ENCODE assay signal across 10 cellular contexts in the genomic region with DNA sequence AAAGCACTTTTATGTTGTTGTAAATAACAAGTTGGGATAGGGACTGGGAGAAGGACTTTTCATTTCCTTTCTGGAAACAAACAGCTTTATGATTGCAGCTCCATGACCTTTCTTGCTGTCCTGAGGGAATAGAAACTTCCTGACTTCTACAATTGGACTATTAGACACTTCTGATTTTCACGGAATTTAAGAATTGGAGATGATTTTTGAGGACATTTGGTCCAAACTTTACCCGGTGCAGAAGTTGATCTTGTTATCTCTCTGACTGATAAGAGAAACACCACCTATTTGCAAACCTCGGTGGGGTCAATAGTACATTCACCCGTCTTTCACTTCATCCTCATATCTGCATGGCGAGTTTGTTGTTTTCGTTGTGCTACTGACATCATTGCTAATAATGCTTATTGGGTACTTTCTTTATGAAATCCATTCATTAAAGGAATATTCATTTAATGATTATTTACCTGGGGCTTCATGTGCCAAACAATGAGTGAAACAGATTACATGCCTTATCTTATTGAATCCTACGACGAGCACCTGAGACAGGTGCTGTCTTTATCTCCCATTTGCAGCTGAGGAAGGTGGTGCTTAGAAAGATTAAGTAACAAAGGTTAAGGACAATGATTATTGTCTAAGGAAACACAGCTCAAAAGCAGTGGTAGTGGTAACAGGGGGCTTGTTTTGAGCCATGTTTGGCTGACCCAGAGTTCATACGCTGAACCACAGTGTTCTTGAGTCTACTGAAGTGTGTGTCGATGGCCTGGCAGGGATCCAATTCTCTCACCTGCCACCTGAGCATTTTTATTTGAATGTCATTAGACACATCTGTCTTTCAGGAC.
A peak's percentile ranks its signal among the peaks of the same experiment; 100 is the strongest.
DNase-seq lines count a peak whose midpoint lies in the region; ATAC-seq and TF ChIP-seq lines count a peak whose summit lies in the region.
"Had no signal": no experiment of that assay in that cellular context is flagged by ENCODE, and none has a peak within 500 bp of the region (broad histone marks: within the 10 kb centered on the region; RNA-seq: fewer than 3 reads in every experiment).

No MANE protein-coding gene starts in this region.

- H3K4me3 ChIP-seq in SK-N-MC (peak overlapping the region; percentile 44), SK-N-SH (ENCODE audit: low read depth in 2 of 2, low read length in 1 of 2) (no peak overlapping the region)

- H3K79me2 ChIP-seq in SK-N-SH (ENCODE audit: insufficient read depth) = no peaks in the 10 kb centered on the region

- H3F3A ChIP-seq in SK-N-SH (replicated peaks; ENCODE audit: insufficient read depth) = peaks cover 4% of the 10 kb centered on the region

- ATAC-seq in HG03139 (IDR thresholded peaks at IDR 0.05; ENCODE audit: unreplicated experiment) (no peak), HG03457 (IDR thresholded peaks at IDR 0.05; ENCODE audit: unreplicated experiment) (no peak)

- peaks cover 4% of the 10 kb centered on the region; the same call in 1 of the 2 replicates for H3K9me3 ChIP-seq in SK-N-MC (ENCODE audit: low read depth, low read length)
- H3K9me3 ChIP-seq in SK-N-SH = no peaks in the 10 kb centered on the region; the same call in 1 of the 2 replicates

- peaks cover 2 to 15% of the 10 kb centered on the region in 2 experiments for H3K4me1 ChIP-seq in SK-N-SH (ENCODE audit: control insufficient read depth in 1 of 2, insufficient read depth in 2 of 2, low read depth in 1 of 2, low read length in 1 of 2)

- H3K4me2 ChIP-seq in SK-N-SH = no peak overlapping the region

- no peaks in the 10 kb centered on the region for H4K20me1 ChIP-seq in SK-N-SH (ENCODE audit: insufficient read depth)

- H3K9ac ChIP-seq in SK-N-MC (ENCODE audit: insufficient read length) (no peak overlapping the region), SK-N-SH (no peak overlapping the region)

- no peak overlapping the region for H2AFZ ChIP-seq in SK-N-SH (ENCODE audit: low read depth)

- 56% methylated on average over 10 of the region's 10 CpGs for WGBS in SK-N-SH (ENCODE audit: low lambda C conversion rate)

- H3K27me3 ChIP-seq in layer of hippocampus (ENCODE audit: control insufficient read depth, insufficient read depth, low read length) (no peaks in the 10 kb centered on the region), SK-N-SH (ENCODE audit: insufficient read depth) (no peaks in the 10 kb centered on the region; the same call in 1 of the 2 replicates)

- DNase-seq in NCI-H1417 treated with DMSO at 0.1 percent for 48 hours (lab: John Stamatoyannopoulos, UW) (peak; percentile 40), SK-N-MC (ENCODE audit: low read depth, low spot score) (no peak), substantia nigra (lab: John Stamatoyannopoulos, UW) (peak in 3 of 49 donors; percentile 2 to 37 (median 28)), GM20000 (ENCODE audit: low spot score) (no peak), SK-N-SH (no peak)
- DNase-seq: effector CD8-positive, alpha-beta T cell; T-helper 9 cell had no signal

- CTCF ChIA-PET in SK-N-SH (lab: Yijun Ruan, JAX) = interaction anchor here (0.6 to 8.0 kb wide), 12 partner anchors 13 to 466 kb away, joined by 3 to 185 read pairs (median 5); no protein-coding TSS in a partner anchor

- no peak for TF ChIP-seq CTCF in GM20000 (IDR thresholded peaks at IDR 0.05; ENCODE audit: extremely low read depth, missing control alignments)
- no peak for TF ChIP-seq CTCF in SK-N-SH (IDR thresholded peaks at IDR 0.05)

- no peaks in the 10 kb centered on the region for H3K9me2 ChIP-seq in SK-N-SH

- TF ChIP-seq EP300 in SK-N-SH (IDR thresholded peaks at IDR 0.05; ENCODE audit: borderline replicate concordance in 1 of 2, low read depth in 1 of 2, low read length in 1 of 2) = no peak

- TF ChIP-seq RAD21 in SK-N-SH (IDR thresholded peaks at IDR 0.05; ENCODE audit: low read length) = no peak

- POLR2A ChIA-PET in SK-N-SH (lab: Yijun Ruan, JAX) = no interaction called here

- H3K36me3 ChIP-seq in SK-N-MC (ENCODE audit: insufficient read depth, low read length) = 0 out of 2 replicates have a peak, but pooled peaks cover 4% of the 10 kb centered on the region
- H3K36me3 ChIP-seq in SK-N-SH (replicated peaks in 1 of 2; ENCODE audit: control insufficient read depth in 1 of 2, insufficient read depth in 2 of 2, low read length in 1 of 2) = no peaks in the 10 kb centered on the region

- peak overlapping the region; percentile 33; the same call in 1 of the 2 replicates for H3K27ac ChIP-seq in SK-N-MC
- peak overlapping the region; percentile 89 for H3K27ac ChIP-seq in layer of hippocampus (ENCODE audit: low read depth, low read length)
- H3K27ac ChIP-seq in substantia nigra (ENCODE audit: low read depth, low read length, poor library complexity, severe bottlenecking) = peak overlapping the region; percentile 81
- H3K27ac ChIP-seq in SK-N-SH (ENCODE audit: low read depth in 2 of 2, low read length in 1 of 2) = no peak overlapping the region

TF ChIP-seq in SK-N-SH, 30 proteins besides CTCF, POLR2A, EP300 and RAD21:
- TF ChIP-seq, protein P1, sequence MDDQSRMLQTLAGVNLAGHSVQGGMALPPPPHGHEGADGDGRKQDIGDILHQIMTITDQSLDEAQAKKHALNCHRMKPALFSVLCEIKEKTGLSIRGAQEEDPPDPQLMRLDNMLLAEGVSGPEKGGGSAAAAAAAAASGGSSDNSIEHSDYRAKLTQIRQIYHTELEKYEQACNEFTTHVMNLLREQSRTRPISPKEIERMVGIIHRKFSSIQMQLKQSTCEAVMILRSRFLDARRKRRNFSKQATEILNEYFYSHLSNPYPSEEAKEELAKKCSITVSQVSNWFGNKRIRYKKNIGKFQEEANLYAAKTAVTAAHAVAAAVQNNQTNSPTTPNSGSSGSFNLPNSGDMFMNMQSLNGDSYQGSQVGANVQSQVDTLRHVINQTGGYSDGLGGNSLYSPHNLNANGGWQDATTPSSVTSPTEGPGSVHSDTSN (IDR thresholded peaks at IDR 0.05) = no peak
- no peak for TF ChIP-seq NRF1 (IDR thresholded peaks at IDR 0.05; ENCODE audit: low read depth, low read length)
- TF ChIP-seq FOSL2 (IDR thresholded peaks at IDR 0.05; ENCODE audit: borderline replicate concordance, low read depth) = no peak
- no peak for TF ChIP-seq JUND (IDR thresholded peaks at IDR 0.05)
- TF ChIP-seq, protein P2, sequence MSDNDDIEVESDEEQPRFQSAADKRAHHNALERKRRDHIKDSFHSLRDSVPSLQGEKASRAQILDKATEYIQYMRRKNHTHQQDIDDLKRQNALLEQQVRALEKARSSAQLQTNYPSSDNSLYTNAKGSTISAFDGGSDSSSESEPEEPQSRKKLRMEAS (IDR thresholded peaks at IDR 0.05; ENCODE audit: low read depth) = no peak
- no peak for TF ChIP-seq FOXJ3 (CRISPR knock-in tag; IDR thresholded peaks at IDR 0.05)
- no peak for TF ChIP-seq CHD2 (IDR thresholded peaks at IDR 0.05; ENCODE audit: low read length, partially characterized antibody)
- TF ChIP-seq RCOR1 (IDR thresholded peaks at IDR 0.05; ENCODE audit: low read length) = no peak
- TF ChIP-seq, protein P3, sequence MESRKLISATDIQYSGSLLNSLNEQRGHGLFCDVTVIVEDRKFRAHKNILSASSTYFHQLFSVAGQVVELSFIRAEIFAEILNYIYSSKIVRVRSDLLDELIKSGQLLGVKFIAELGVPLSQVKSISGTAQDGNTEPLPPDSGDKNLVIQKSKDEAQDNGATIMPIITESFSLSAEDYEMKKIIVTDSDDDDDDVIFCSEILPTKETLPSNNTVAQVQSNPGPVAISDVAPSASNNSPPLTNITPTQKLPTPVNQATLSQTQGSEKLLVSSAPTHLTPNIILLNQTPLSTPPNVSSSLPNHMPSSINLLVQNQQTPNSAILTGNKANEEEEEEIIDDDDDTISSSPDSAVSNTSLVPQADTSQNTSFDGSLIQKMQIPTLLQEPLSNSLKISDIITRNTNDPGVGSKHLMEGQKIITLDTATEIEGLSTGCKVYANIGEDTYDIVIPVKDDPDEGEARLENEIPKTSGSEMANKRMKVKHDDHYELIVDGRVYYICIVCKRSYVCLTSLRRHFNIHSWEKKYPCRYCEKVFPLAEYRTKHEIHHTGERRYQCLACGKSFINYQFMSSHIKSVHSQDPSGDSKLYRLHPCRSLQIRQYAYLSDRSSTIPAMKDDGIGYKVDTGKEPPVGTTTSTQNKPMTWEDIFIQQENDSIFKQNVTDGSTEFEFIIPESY (IDR thresholded peaks at IDR 0.05; ENCODE audit: borderline replicate concordance, low read depth) = no peak
- TF ChIP-seq SMC3 (IDR thresholded peaks at IDR 0.05; ENCODE audit: low read depth, low read length) = no peak
- no peak for TF ChIP-seq EZH2phosphoT487 (IDR thresholded peaks at IDR 0.05; ENCODE audit: borderline replicate concordance, low read depth)

Comparison
In these comparisons a context has a peak if more than half of its experiments do, and no peak if none do; other contexts are left out.
1. H3K27ac ChIP-seq: peak in SK-N-MC (single experiment), layer of hippocampus (single experiment) and substantia nigra (single experiment); none in SK-N-SH (0 of 2).